Comparison of ENCODE assay signal across 8 cellular contexts in genomic region chr2:85538507-85539360, GRCh38. TPM values are rescaled to one million over a fixed set of nuclear protein-coding genes. Genes with fewer than 3 reads are reported as not detected.
DNase-seq lines count a peak whose midpoint lies in the region; ATAC-seq and TF ChIP-seq lines count a peak whose summit lies in the region.

MAT2A (plus strand) TSS chr2:85539168; CDS start chr2:85539288, 120 bp downstream.

- peaks cover 4% of the 10 kb centered on the region for H3K36me3 ChIP-seq in kidney epithelial cell (ENCODE audit: control insufficient read depth, insufficient read depth, low read length)

- H3K4me3 ChIP-seq in kidney epithelial cell (ENCODE audit: low read depth, low read length) = peak within 1 kb of the TSS; percentile 100

- DNase-seq in AG20443 (ENCODE audit: low spot score) (peak; percentile 97), NCI-H446 (lab: John Stamatoyannopoulos, UW) (peak; percentile 89 to 93), cerebellar cortex (ENCODE audit: low spot score) (peak; percentile 89), kidney epithelial cell (ENCODE audit: low read depth) (peak; percentile 42)
- peak; percentile 85 to 86 for DNase-seq in stimulated activated CD4-positive, alpha-beta T cell treated with anti-CD3 and anti-CD28 coated beads, Interleukin-15, amount 100 ng/mL, for 48 hours (ENCODE audit: low read depth in 2 of 2)

- no peaks in the 10 kb centered on the region for H3K27me3 ChIP-seq in kidney epithelial cell (ENCODE audit: control insufficient read depth, insufficient read depth, low read length)

- peak; percentile 77 for TF ChIP-seq CTCF in kidney epithelial cell (IDR thresholded peaks at IDR 0.05; ENCODE audit: insufficient read depth, low read length, poor library complexity, severe bottlenecking)

- ATAC-seq in GM19035 (IDR thresholded peaks at IDR 0.05; ENCODE audit: unreplicated experiment) (peak; percentile 72), HG03354 (IDR thresholded peaks at IDR 0.05; ENCODE audit: poor library complexity, severe bottlenecking, unreplicated experiment) (peak; percentile 80)
- peak; percentile 76 to 83 for ATAC-seq in activated CD4-positive, CD25-positive, alpha-beta regulatory T cell treated with anti-CD3 and anti-CD28 coated beads, Interleukin-2, amount 50 U/mL, for 24 hours

RNA-seq across cellular contexts. Expression of gene MAT2A, which starts in this region (rescaled TPM):
- 147 and 160 TPM in 2 replicates for total RNA-seq in kidney epithelial cell

Comparison
In these comparisons a context has a peak if more than half of its experiments do, and no peak if none do; other contexts are left out.
1. Peak in every context shown above with its lines: DNase-seq, ATAC-seq and H3K4me3 ChIP-seq.
2. DNase-seq: peak in every context shown above with its lines; median percentile 97 in AG20443; 91 in NCI-H446; 89 in cerebellar cortex; 86 in stimulated activated CD4-positive, alpha-beta T cell treated with anti-CD3 and anti-CD28 coated beads, Interleukin-15, amount 100 ng/mL, for 48 hours; 42 in kidney epithelial cell.